15 cellular contexts compared by ENCODE assay signal in genomic region chr15:73946795-73947370, GRCh38.
"Had no signal": no experiment of that assay in that cellular context is flagged by ENCODE, and none has a peak within 500 bp of the region (broad histone marks: within the 10 kb centered on the region; RNA-seq: fewer than 3 reads in every experiment).

No MANE protein-coding gene starts in this region.

- H3K36me3 ChIP-seq: prostate gland had no signal

- H3K9me3 ChIP-seq: prostate gland, stomach had no signal

- H3K27ac ChIP-seq: epithelial cell of prostate, prostate gland, stomach, VCaP had no signal

- H3K27me3 ChIP-seq: stomach had no signal

- DNase-seq: activated CD4-positive, alpha-beta T cell treated with anti-CD3 and anti-CD28 coated beads for 1 hour; activated naive CD4-positive, alpha-beta T cell treated with anti-CD3 and anti-CD28 coated beads for 36 hours; endodermal cell; foreskin fibroblast; hypothalamus; mammary epithelial cell; right cardiac atrium; stimulated activated CD4-positive, alpha-beta T cell treated with anti-CD3 and anti-CD28 coated beads, Interleukin-2, amount 100 ng/mL, for 48 hours; stomach; T-cell had no signal

- ATAC-seq: left lobe of liver, right cardiac atrium, SK-N-SH treated with all-trans-retinoic acid at 6 μM for 48 hours, T-cell had no signal

- H3K4me3 ChIP-seq: prostate gland, stomach had no signal

- H3K4me1 ChIP-seq: prostate gland had no signal
